20 cellular contexts compared by ENCODE assay signal in genomic region chr7:73504920-73505319, GRCh38.
"Had no signal": no experiment of that assay in that cellular context is flagged by ENCODE, and none has a peak within 500 bp of the region (broad histone marks: within the 10 kb centered on the region; RNA-seq: fewer than 3 reads in every experiment).

No MANE protein-coding gene starts in this region.

- H3K4me3 Mint-ChIP-seq: activated CD4-positive, alpha-beta T cell treated with anti-CD3 and anti-CD28 coated beads, Interleukin-2, amount 10 ng/mL, durations not matched to agents 24 days and 14 days; activated T-cell treated with anti-CD3 and anti-CD28 coated beads, Interleukin-2, amount 50 U/mL, for 4 hours; effector memory CD8-positive, alpha-beta T cell; neural crest cell; stimulated activated naive B cell treated with anti-CD40 and anti-IgM and Interleukin-4, amounts not matched to agents 10 μg/mL and 1 μg/mL and 100 μg/mL, for 72 hours; T-cell had no signal

- DNase-seq: activated CD4-positive, alpha-beta T cell treated with anti-CD3 and anti-CD28 coated beads, Interleukin-2, amount 10 ng/mL, durations not matched to agents 24 days and 14 days; activated CD8-positive, alpha-beta memory T cell treated with anti-CD3 and anti-CD28 coated beads, Interleukin-2, amount 50 U/mL, for 4 hours; activated effector memory CD4-positive, alpha-beta T cell treated with anti-CD3 and anti-CD28 coated beads, Interleukin-2, amount 50 U/mL, for 16 hours; activated naive CD4-positive, alpha-beta T cell treated with anti-CD3 and anti-CD28 coated beads, Interleukin-2, amount 50 U/mL, for 16 hours; activated T-cell treated with anti-CD3 and anti-CD28 coated beads, Interleukin-2, amount 50 U/mL, for 4 hours; adrenal gland; dermis blood vessel endothelial cell; effector memory CD8-positive, alpha-beta T cell; foreskin fibroblast; islet precursor cell; lower lobe of right lung; psoas muscle; right lobe of liver; stimulated activated CD4-positive, alpha-beta T cell treated with anti-CD3 and anti-CD28 coated beads, Interleukin-4, amount 100 ng/mL, for 24 hours; stimulated activated naive B cell treated with anti-CD40 and anti-IgM and Interleukin-4, amounts not matched to agents 10 μg/mL and 1 μg/mL and 100 μg/mL, for 72 hours; T-cell; T-helper 9 cell; thyroid gland had no signal

- H3K27me3 Mint-ChIP-seq: activated CD4-positive, alpha-beta T cell treated with anti-CD3 and anti-CD28 coated beads, Interleukin-2, amount 10 ng/mL, durations not matched to agents 24 days and 14 days; effector memory CD8-positive, alpha-beta T cell; stimulated activated naive B cell treated with anti-CD40 and anti-IgM and Interleukin-4, amounts not matched to agents 10 μg/mL and 1 μg/mL and 100 μg/mL, for 72 hours; T-cell had no signal

- H3K27ac Mint-ChIP-seq: activated CD4-positive, alpha-beta T cell treated with anti-CD3 and anti-CD28 coated beads, Interleukin-2, amount 10 ng/mL, durations not matched to agents 24 days and 14 days; stimulated activated naive B cell treated with anti-CD40 and anti-IgM and Interleukin-4, amounts not matched to agents 10 μg/mL and 1 μg/mL and 100 μg/mL, for 72 hours had no signal

- ATAC-seq: activated T-cell treated with anti-CD3 and anti-CD28 coated beads, Interleukin-2, amount 50 U/mL, for 4 hours; effector memory CD8-positive, alpha-beta T cell; lower lobe of right lung; psoas muscle; right lobe of liver; stimulated activated naive B cell treated with anti-CD40 and anti-IgM and Interleukin-4, amounts not matched to agents 10 μg/mL and 1 μg/mL and 100 μg/mL, for 72 hours; T-cell had no signal

- H3K9me3 Mint-ChIP-seq: activated CD4-positive, alpha-beta T cell treated with anti-CD3 and anti-CD28 coated beads, Interleukin-2, amount 10 ng/mL, durations not matched to agents 24 days and 14 days; activated T-cell treated with anti-CD3 and anti-CD28 coated beads, Interleukin-2, amount 50 U/mL, for 4 hours; effector memory CD8-positive, alpha-beta T cell; neural crest cell; stimulated activated naive B cell treated with anti-CD40 and anti-IgM and Interleukin-4, amounts not matched to agents 10 μg/mL and 1 μg/mL and 100 μg/mL, for 72 hours; T-cell had no signal

- H3K27ac ChIP-seq: adrenal gland, lower lobe of right lung, psoas muscle, right lobe of liver, SK-N-MC, thyroid gland had no signal
